Comparison of ENCODE assay signal across 16 cellular contexts in genomic region chr5:66602621-66603020, GRCh38.
"Had no signal": no experiment of that assay in that cellular context is flagged by ENCODE, and none has a peak within 500 bp of the region (broad histone marks: within the 10 kb centered on the region; RNA-seq: fewer than 3 reads in every experiment).

No MANE protein-coding gene starts in this region.

- DNase-seq: dermis blood vessel endothelial cell; dorsolateral prefrontal cortex; effector CD4-positive, alpha-beta T cell; effector memory CD4-positive, alpha-beta T cell; heart left ventricle; left cardiac atrium; left lung; left ventricle myocardium superior; lower lobe of right lung; mesendoderm; midbrain had no signal

- H3K36me3 ChIP-seq: esophagus muscularis mucosa, gastroesophageal sphincter, heart left ventricle, left lung, lower lobe of right lung had no signal

- H3K9me3 ChIP-seq: esophagus muscularis mucosa, gastroesophageal sphincter, heart left ventricle, left lung, lower lobe of right lung had no signal

- H3K4me2 ChIP-seq: hepatocyte had no signal

- H3K4me3 ChIP-seq: coronary artery, dorsolateral prefrontal cortex, esophagus muscularis mucosa, gastroesophageal sphincter, heart left ventricle, hepatocyte, left lung, lower lobe of right lung had no signal

- H3K27ac ChIP-seq: coronary artery, dorsolateral prefrontal cortex, esophagus muscularis mucosa, foreskin keratinocyte, gastroesophageal sphincter, heart left ventricle, hepatocyte, left lung, lower lobe of right lung had no signal

- ATAC-seq: gastroesophageal sphincter, heart left ventricle, left cardiac atrium, left ventricle myocardium superior, lower lobe of right lung had no signal

- H2AFZ ChIP-seq: hepatocyte had no signal

- H3K79me2 ChIP-seq: hepatocyte had no signal
